9 cellular contexts compared by ENCODE assay signal in the genomic region with DNA sequence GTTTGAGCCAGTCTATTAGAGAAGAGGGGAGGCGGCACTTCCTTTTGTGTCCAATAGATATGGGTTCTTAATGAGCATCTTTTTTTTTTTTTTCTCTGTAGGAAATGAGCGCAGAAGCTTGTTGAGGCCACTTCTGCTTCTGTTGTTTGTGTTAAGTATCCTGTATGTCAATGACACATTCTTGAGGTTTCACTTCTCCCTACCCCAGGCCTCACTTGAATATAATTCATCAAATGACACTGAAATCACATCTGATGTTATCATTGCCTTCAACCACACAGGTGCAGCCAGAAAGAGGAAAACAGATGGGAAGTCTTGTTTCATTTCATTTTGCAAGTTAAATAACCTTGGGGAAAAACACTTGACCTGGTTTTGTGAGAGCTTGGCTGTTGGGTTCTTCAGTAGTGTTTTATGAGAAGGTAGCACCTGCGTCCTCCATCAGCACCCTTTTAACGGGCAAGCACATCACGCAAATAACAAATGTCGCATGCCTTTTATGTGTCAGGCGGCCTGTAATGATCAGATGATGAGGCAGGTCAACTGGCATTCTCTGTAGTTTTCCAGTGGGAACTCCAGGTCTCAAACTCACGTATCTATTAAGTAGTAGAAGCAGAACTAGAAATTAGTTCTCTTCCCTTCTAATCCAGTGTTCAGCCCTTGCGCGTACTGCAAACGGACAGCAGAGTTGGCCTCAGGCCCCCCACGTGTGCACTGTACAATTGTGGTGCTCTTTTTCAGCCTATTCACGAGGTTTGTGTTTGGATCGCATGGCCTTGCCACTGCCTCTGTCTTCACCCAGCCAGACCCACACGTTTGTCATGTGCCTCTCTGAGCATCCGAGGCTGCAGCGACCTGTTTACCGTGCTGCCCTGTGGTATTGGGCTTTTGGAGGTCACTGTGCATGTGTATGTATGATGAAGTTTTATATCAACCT. TPM values are rescaled to one million over a fixed set of nuclear protein-coding genes. Genes with fewer than 3 reads are reported as not detected.
DNase-seq lines count a peak whose midpoint lies in the region; ATAC-seq, FAIRE-seq and TF ChIP-seq lines count a peak whose summit lies in the region.
"Had no signal": no experiment of that assay in that cellular context is flagged by ENCODE, and none has a peak within 500 bp of the region (broad histone marks: within the 10 kb centered on the region; RNA-seq: fewer than 3 reads in every experiment).

No MANE protein-coding gene starts in this region.

- no peaks in the 10 kb centered on the region for H3K9me3 ChIP-seq in endothelial cell of umbilical vein (replicated peaks; ENCODE audit: control insufficient read depth, insufficient read depth, low read length)
- H3K9me3 ChIP-seq: A549 had no signal

- no peak overlapping the region for H3K9ac ChIP-seq in endothelial cell of umbilical vein (replicated peaks; ENCODE audit: extremely low read depth, insufficient read depth, low read length)

- H3K79me2 ChIP-seq in endothelial cell of umbilical vein (ENCODE audit: control insufficient read depth, insufficient read depth, low read length) = no peaks in the 10 kb centered on the region

- no peaks in the 10 kb centered on the region for H3K36me3 ChIP-seq in endothelial cell of umbilical vein (ENCODE audit: control insufficient read depth in 2 of 2, extremely low read depth in 1 of 2, insufficient read depth in 2 of 2, low read length in 2 of 2)

- CTCF ChIA-PET in endothelial cell of umbilical vein (lab: Charles Lee) = no interaction called here

- no peak overlapping the region for H3K4me3 Mint-ChIP-seq in immature natural killer cell

- FAIRE-seq in endothelial cell of umbilical vein (lab: Jason Lieb, UNC) = no peak
- FAIRE-seq: A549 had no signal

- no peak overlapping the region for H3K27ac Mint-ChIP-seq in immature natural killer cell

- DNase-seq in NCI-H1092 treated with DMSO at 0.1 percent for 48 hours (lab: John Stamatoyannopoulos, UW) = peak; percentile 21
- no peak for DNase-seq in NCI-H1092 (lab: John Stamatoyannopoulos, UW)
- peak; percentile 95 for DNase-seq in MV-4-11 (lab: John Stamatoyannopoulos, UW)
- DNase-seq in endothelial cell of umbilical vein (ENCODE audit: low read depth, low spot score) = no peak
- no peak for DNase-seq in immature natural killer cell
- DNase-seq in stimulated activated CD4-positive, alpha-beta T cell treated with anti-CD3 and anti-CD28 coated beads, Interleukin-4, amount 100 ng/mL, for 4 hours = no peak
- DNase-seq in effector CD8-positive, alpha-beta T cell (lab: John Stamatoyannopoulos, UW) = no peak

- H3K4me1 Mint-ChIP-seq in immature natural killer cell = no peaks in the 10 kb centered on the region

- peak; percentile 96 for ATAC-seq in HG02571 (IDR thresholded peaks at IDR 0.05; ENCODE audit: unreplicated experiment)
- ATAC-seq: A549 had no signal

- no peak overlapping the region for H2AFZ ChIP-seq in endothelial cell of umbilical vein (ENCODE audit: low read depth, low read length)

- no peaks in the 10 kb centered on the region for H3K27me3 ChIP-seq in endothelial cell of umbilical vein (ENCODE audit: control insufficient read depth in 2 of 2, insufficient read depth in 2 of 2, low read length in 2 of 2)

- H3K4me1 ChIP-seq in endothelial cell of umbilical vein (ENCODE audit: control insufficient read depth, extremely low read depth, insufficient read depth, low read length) = peaks cover 32% of the 10 kb centered on the region
- H3K4me1 ChIP-seq: A549 had no signal

- POLR2A ChIA-PET in endothelial cell of umbilical vein (lab: Charles Lee) = no interaction called here

- no peak for TF ChIP-seq POLR2A in endothelial cell of umbilical vein (IDR thresholded peaks at IDR 0.05; ENCODE audit: low read depth, low read length)

- intact Hi-C loops in endothelial cell of umbilical vein (cut with micrococcal nuclease) = no loop called here

- BruUV-seq in endothelial cell of umbilical vein (replicated peaks; lab: Mats Ljungman, UMichigan) = no TSS peak

- H3K4me3 ChIP-seq in endothelial cell of umbilical vein (replicated peaks in 1 of 3; ENCODE audit: insufficient read depth in 1 of 3, low read depth in 1 of 3, low read length in 3 of 3) = no peak overlapping the region
- H3K4me3 ChIP-seq: A549 had no signal

- H4K20me1 ChIP-seq in endothelial cell of umbilical vein (replicated peaks; ENCODE audit: control insufficient read depth, extremely low read depth, insufficient read depth, low read length) = no peaks in the 10 kb centered on the region

- no peak for TF ChIP-seq CTCF in endothelial cell of umbilical vein (IDR thresholded peaks at IDR 0.05; ENCODE audit: extremely low read depth in 1 of 2, insufficient read depth in 1 of 2, low read depth in 1 of 2, low read length in 2 of 2)

- H3K36me3 Mint-ChIP-seq in immature natural killer cell = no peaks in the 10 kb centered on the region

- no peak overlapping the region for H3K4me2 ChIP-seq in endothelial cell of umbilical vein (ENCODE audit: insufficient read depth, low read length)
- H3K4me2 ChIP-seq: A549 had no signal

- no peak overlapping the region for H3K27ac ChIP-seq in endothelial cell of umbilical vein (ENCODE audit: insufficient read depth, low read depth, low read length)
- H3K27ac ChIP-seq: A549 had no signal

- H3K9me3 Mint-ChIP-seq in immature natural killer cell = peaks cover 0 to 2% (median 0%) of the 10 kb centered on the region in 6 donors

- H3K9me1 ChIP-seq in endothelial cell of umbilical vein (replicated peaks; ENCODE audit: control insufficient read depth, extremely low read depth, insufficient read depth, low read length) = no peaks in the 10 kb centered on the region

- peaks cover 0 to 4% (median 3%) of the 10 kb centered on the region in 3 donors for H3K27me3 Mint-ChIP-seq in immature natural killer cell (ENCODE audit: low read depth in 3 of 3)

- dilution Hi-C loops in endothelial cell of umbilical vein (cut with MboI; ENCODE audit: extremely low pct_ligation_motif_present, low sequenced_read_pairs) = no loop called here

TF ChIP-seq in endothelial cell of umbilical vein, 7 proteins besides CTCF, POLR2A, EP300 and RAD21:
- no peak for TF ChIP-seq EZH2 (IDR thresholded peaks at IDR 0.05; ENCODE audit: borderline replicate concordance, low read depth, low read length, severe bottlenecking)
- TF ChIP-seq GATA2 (IDR thresholded peaks at IDR 0.05; ENCODE audit: insufficient read depth, insufficient read length, low read depth, low read length) = peak; percentile 72
- TF ChIP-seq MYC (IDR thresholded peaks at IDR 0.05; ENCODE audit: low read depth, low read length) = no peak
- TF ChIP-seq FOS (IDR thresholded peaks at IDR 0.05; ENCODE audit: borderline replicate concordance, insufficient read depth, low read length) = peak; percentile 23
- TF ChIP-seq, protein P1, sequence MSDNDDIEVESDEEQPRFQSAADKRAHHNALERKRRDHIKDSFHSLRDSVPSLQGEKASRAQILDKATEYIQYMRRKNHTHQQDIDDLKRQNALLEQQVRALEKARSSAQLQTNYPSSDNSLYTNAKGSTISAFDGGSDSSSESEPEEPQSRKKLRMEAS (IDR thresholded peaks at IDR 0.05; ENCODE audit: insufficient read depth, insufficient read length) = no peak
- TF ChIP-seq JUN (IDR thresholded peaks at IDR 0.05; ENCODE audit: borderline replicate concordance, insufficient read depth, insufficient read length, low read depth) = peak; percentile 13
TF ChIP-seq in endothelial cell of umbilical vein: peak in this region for 3.

RNA-seq across cellular contexts. Expression of a gene that starts 23.5 kb away (rescaled TPM):
- total RNA-seq in endothelial cell of umbilical vein = 49.7 and 62.5 TPM in 2 replicates
- 7.8 and 8.8 TPM in 2 replicates for polyA plus RNA-seq in endothelial cell of umbilical vein
- 6.0 and 6.2 TPM in 2 replicates for polyA plus RNA-seq in endothelial cell of umbilical vein (2011; cell fraction: cytosol; rRNA removed)
- polyA plus RNA-seq in endothelial cell of umbilical vein (2011; cell fraction: nucleus; rRNA removed) = 14.7 and 21.3 TPM in 2 replicates
- polyA plus RNA-seq in endothelial cell of umbilical vein (2012) = 8.2 and 10.3 TPM in 2 replicates
- polyA minus RNA-seq in endothelial cell of umbilical vein = 26.0 and 30.9 TPM in 2 replicates
- polyA minus RNA-seq in endothelial cell of umbilical vein (2011; cell fraction: cytosol; rRNA and poly(A)+ RNA removed) = 1.0 TPM
- 45.9 and 53.6 TPM in 2 replicates for polyA minus RNA-seq in endothelial cell of umbilical vein (2011; cell fraction: nucleus; rRNA and poly(A)+ RNA removed)
- under 1 TPM in 2 of 3 donors, not detected in 1; 0.04 to 0.29 TPM for polyA plus RNA-seq in immature natural killer cell

Comparison
In these comparisons a context has a peak if more than half of its experiments do, and no peak if none do; other contexts are left out.
1. DNase-seq: peak in NCI-H1092 treated with DMSO at 0.1 percent for 48 hours (single experiment) and MV-4-11 (single experiment); none in NCI-H1092 (single experiment), endothelial cell of umbilical vein (single experiment), immature natural killer cell (0 of 3), stimulated activated CD4-positive, alpha-beta T cell treated with anti-CD3 and anti-CD28 coated beads, Interleukin-4, amount 100 ng/mL, for 4 hours (0 of 2) and effector CD8-positive, alpha-beta T cell (single experiment).